Comparison of ENCODE assay signal across 15 cellular contexts in the genomic region with DNA sequence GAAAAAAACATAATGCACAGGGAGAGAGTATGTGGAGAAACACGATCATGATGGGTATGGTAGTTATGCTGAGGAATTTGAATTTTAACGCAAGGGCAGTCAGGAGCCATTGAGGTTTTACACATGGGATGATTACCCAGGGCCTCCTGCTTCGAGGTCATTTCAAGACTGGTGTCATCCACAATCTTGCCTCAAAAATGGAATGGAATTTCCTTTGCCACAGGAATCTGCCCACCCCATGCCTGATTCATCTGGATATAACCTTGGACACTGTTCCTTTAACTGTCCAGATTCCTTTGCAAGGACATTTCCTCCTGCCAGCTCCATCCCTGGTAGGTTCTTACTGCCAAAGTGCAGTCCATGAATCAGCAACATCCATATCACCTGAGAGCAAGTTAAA.
A peak's percentile ranks its signal among the peaks of the same experiment; 100 is the strongest.
DNase-seq lines count a peak whose midpoint lies in the region; ATAC-seq and TF ChIP-seq lines count a peak whose summit lies in the region.
"Had no signal": no experiment of that assay in that cellular context is flagged by ENCODE, and none has a peak within 500 bp of the region (broad histone marks: within the 10 kb centered on the region; RNA-seq: fewer than 3 reads in every experiment).

No MANE protein-coding gene starts in this region.

- H3K4me1 ChIP-seq in osteoblast (ENCODE audit: insufficient read depth, low read length) = peaks cover 18% of the 10 kb centered on the region
- H3K4me1 ChIP-seq: left lung had no signal

- H3K4me3 ChIP-seq in epithelial cell of proximal tubule (ENCODE audit: low read depth, low read length) (no peak overlapping the region), osteoblast (ENCODE audit: insufficient read depth, low read length) (no peak overlapping the region)
- H3K4me3 ChIP-seq: left lung had no signal

- H3K79me2 ChIP-seq in osteoblast (ENCODE audit: insufficient read depth, low read length) = no peaks in the 10 kb centered on the region

- no peaks in the 10 kb centered on the region for H3K27me3 ChIP-seq in osteoblast (ENCODE audit: insufficient read depth, low read length)
- H3K27me3 ChIP-seq: left lung had no signal

- ATAC-seq in GM19463 (IDR thresholded peaks at IDR 0.05; ENCODE audit: unreplicated experiment) = no peak
- no peak for ATAC-seq in GM21526 (IDR thresholded peaks at IDR 0.05; ENCODE audit: low FRiP score, unreplicated experiment)
- no peak for ATAC-seq in HG03097 (IDR thresholded peaks at IDR 0.05; ENCODE audit: low FRiP score, unreplicated experiment)
- ATAC-seq: activated naive CD8-positive, alpha-beta T cell treated with anti-CD3 and anti-CD28 coated beads, Interleukin-2, amount 50 U/mL, for 24 hours; left lung had no signal

- H2AFZ ChIP-seq in osteoblast (ENCODE audit: low read length) = no peak overlapping the region

- H4K20me1 ChIP-seq in osteoblast (ENCODE audit: insufficient read depth, low read length) = no peaks in the 10 kb centered on the region

- no peaks in the 10 kb centered on the region for H3K9me3 ChIP-seq in osteoblast (ENCODE audit: low read depth, low read length)
- H3K9me3 ChIP-seq: left lung had no signal

- H3K36me3 ChIP-seq in osteoblast (ENCODE audit: insufficient read depth, low read length) = no peaks in the 10 kb centered on the region
- H3K36me3 ChIP-seq: left lung had no signal

- peak overlapping the region; percentile 9 for H3K4me2 ChIP-seq in osteoblast (ENCODE audit: insufficient read depth, low read length)

- no peak for TF ChIP-seq CTCF in epithelial cell of proximal tubule (conservative IDR thresholded peaks at IDR 0.05; ENCODE audit: low read depth, low read length)
- TF ChIP-seq CTCF in osteoblast (IDR thresholded peaks at IDR 0.05; ENCODE audit: extremely low read depth, low read depth, low read length) = no peak

- DNase-seq in GM03348 (ENCODE audit: low spot score) = peak; percentile 82
- DNase-seq in RPMI7951 (ENCODE audit: low read depth) = peak; percentile 86
- DNase-seq in epithelial cell of proximal tubule (ENCODE audit: low read depth) = peak; percentile 96
- peak; percentile 80 for DNase-seq in osteoblast (ENCODE audit: insufficient read length, low spot score, missing footprints)
- DNase-seq in NCI-H146 (lab: John Stamatoyannopoulos, UW) = no peak
- DNase-seq: activated CD4-positive, CD25-positive, alpha-beta regulatory T cell treated with anti-CD3 and anti-CD28 coated beads, Interleukin-2, amount 50 U/mL, for 72 hours; activated naive CD8-positive, alpha-beta T cell treated with anti-CD3 and anti-CD28 coated beads, Interleukin-2, amount 50 U/mL, for 24 hours; CD4-positive, alpha-beta memory T cell; GDM1; left lung; NCI-H1105; NCI-H2227 treated with DMSO at 0.1 percent for 48 hours had no signal

- no peak overlapping the region for H3K27ac ChIP-seq in osteoblast (ENCODE audit: low read depth, low read length)
- H3K27ac ChIP-seq: left lung had no signal
